ENCODE assay signal across 28 cellular contexts in genomic region chr1:57544345-57544744, GRCh38.
"Had no signal": no experiment of that assay in that cellular context is flagged by ENCODE, and none has a peak within 500 bp of the region (broad histone marks: within the 10 kb centered on the region; RNA-seq: fewer than 3 reads in every experiment).

No MANE protein-coding gene starts in this region.

- H3K36me3 ChIP-seq: neural progenitor cell, ovary, right lobe of liver, sigmoid colon, stomach, thoracic aorta, thyroid gland, tibial nerve, upper lobe of left lung, vagina had no signal

- H3K36me3 Mint-ChIP-seq: natural killer cell; neural progenitor cell; stimulated activated effector memory CD8-positive, alpha-beta T cell treated with anti-CD3 and anti-CD28 coated beads, Interleukin-12 subunit alpha, Interleukin-12 subunit beta, amount 100 ng/mL, for 72 hours; stimulated activated naive B cell treated with anti-CD40 and anti-IgM and Interleukin-4, amounts not matched to agents 10 μg/mL and 1 μg/mL and 100 μg/mL, for 72 hours had no signal

- H3K9me3 ChIP-seq: ovary, psoas muscle, right lobe of liver, sigmoid colon, stomach, thoracic aorta, thyroid gland, tibial nerve, upper lobe of left lung, vagina had no signal

- H3K4me3 Mint-ChIP-seq: natural killer cell; nephron; neural progenitor cell; stimulated activated effector memory CD8-positive, alpha-beta T cell treated with anti-CD3 and anti-CD28 coated beads, Interleukin-12 subunit alpha, Interleukin-12 subunit beta, amount 100 ng/mL, for 72 hours; stimulated activated naive B cell treated with anti-CD40 and anti-IgM and Interleukin-4, amounts not matched to agents 10 μg/mL and 1 μg/mL and 100 μg/mL, for 72 hours; stimulated activated naive CD8-positive, alpha-beta T cell treated with anti-CD3 and anti-CD28 coated beads, Interleukin-15, Interleukin-2, amounts not matched to agents 100 ng/mL and 50 ng/mL, for 24 hours had no signal

- H3K27me3 ChIP-seq: neural progenitor cell, ovary, right lobe of liver, sigmoid colon, stomach, thyroid gland, tibial nerve, upper lobe of left lung, vagina had no signal

- H3K4me1 ChIP-seq: neural progenitor cell, parathyroid adenoma, psoas muscle, right lobe of liver, sigmoid colon, stomach, thyroid gland, tibial nerve, upper lobe of left lung, vagina had no signal

- DNase-seq: natural killer cell; occipital lobe; ovary; posterior cingulate gyrus; psoas muscle; right cardiac atrium; right lobe of liver; sigmoid colon; small intestine; stimulated activated CD4-positive, alpha-beta T cell treated with anti-CD3 and anti-CD28 coated beads, Interleukin-15, amount 100 ng/mL, for 24 hours; stimulated activated CD4-positive, alpha-beta T cell treated with anti-CD3 and anti-CD28 coated beads, Interleukin-2, amount 100 ng/mL, for 24 hours; stimulated activated CD4-positive, alpha-beta T cell treated with anti-CD3 and anti-CD28 coated beads, Interleukin-2, amount 100 ng/mL, for 48 hours; stimulated activated CD4-positive, alpha-beta T cell treated with anti-CD3 and anti-CD28 coated beads, Interleukin-4, amount 100 ng/mL, for 24 hours; stimulated activated naive B cell treated with anti-CD40 and anti-IgM and Interleukin-4, amounts not matched to agents 10 μg/mL and 1 μg/mL and 100 μg/mL, for 72 hours; stimulated activated naive CD4-positive, alpha-beta T cell treated with Interleukin-2 at 50 U/mL for 16 hours; stomach; thyroid gland; trophoblast cell; upper lobe of left lung had no signal

- H3K27me3 Mint-ChIP-seq: progenitor cell of endocrine pancreas; stimulated activated naive B cell treated with anti-CD40 and anti-IgM and Interleukin-4, amounts not matched to agents 10 μg/mL and 1 μg/mL and 100 μg/mL, for 72 hours had no signal

- H3K4me1 Mint-ChIP-seq: natural killer cell; nephron; stimulated activated effector memory CD8-positive, alpha-beta T cell treated with anti-CD3 and anti-CD28 coated beads, Interleukin-12 subunit alpha, Interleukin-12 subunit beta, amount 100 ng/mL, for 72 hours had no signal

- H3K4me3 ChIP-seq: neural progenitor cell, ovary, psoas muscle, right lobe of liver, sigmoid colon, stomach, thoracic aorta, thyroid gland, tibial nerve, upper lobe of left lung, vagina had no signal

- H3K27ac Mint-ChIP-seq: natural killer cell; nephron; progenitor cell of endocrine pancreas; stimulated activated effector memory CD8-positive, alpha-beta T cell treated with anti-CD3 and anti-CD28 coated beads, Interleukin-12 subunit alpha, Interleukin-12 subunit beta, amount 100 ng/mL, for 72 hours; stimulated activated naive B cell treated with anti-CD40 and anti-IgM and Interleukin-4, amounts not matched to agents 10 μg/mL and 1 μg/mL and 100 μg/mL, for 72 hours; stimulated activated naive CD8-positive, alpha-beta T cell treated with anti-CD3 and anti-CD28 coated beads, Interleukin-15, Interleukin-2, amounts not matched to agents 100 ng/mL and 50 ng/mL, for 24 hours had no signal

- H3K9me3 Mint-ChIP-seq: nephron, neural progenitor cell had no signal

- ATAC-seq: natural killer cell; psoas muscle; right cardiac atrium; right lobe of liver; stimulated activated naive B cell treated with anti-CD40 and anti-IgM and Interleukin-4, amounts not matched to agents 10 μg/mL and 1 μg/mL and 100 μg/mL, for 72 hours had no signal

- H3K27ac ChIP-seq: neural progenitor cell, ovary, parathyroid adenoma, psoas muscle, right lobe of liver, sigmoid colon, stomach, thoracic aorta, thyroid gland, tibial nerve, upper lobe of left lung, vagina had no signal
